In genomic region chr20:33993800-33994623, GRCh38 we compare ENCODE assay signal across 8 cellular contexts. TPM values are rescaled to one million over a fixed set of nuclear protein-coding genes. Genes with fewer than 3 reads are reported as not detected.
DNase-seq lines count a peak whose midpoint lies in the region; ATAC-seq and TF ChIP-seq lines count a peak whose summit lies in the region.

Gene RALY (plus strand): TSS chr20:33993911. CDS start chr20:34072075, 78,164 bp downstream.

- peaks cover 26% of the 10 kb centered on the region for H3K4me1 ChIP-seq in adipocyte (ENCODE audit: control insufficient read depth, insufficient read depth, low read length)
- H3K4me1 ChIP-seq in heart right ventricle, result peaks cover 14 to 61% (median 52%) of the 10 kb centered on the region in 9 donors
- H3K4me1 ChIP-seq in prostate gland (replicated peaks), result peaks cover 15% of the 10 kb centered on the region

- peak; percentile 85 for DNase-seq in GM10266 (ENCODE audit: extremely low spot score)
- DNase-seq in NCI-H1048 (lab: John Stamatoyannopoulos, UW), result peak; percentile 59
- peak; percentile 70 for DNase-seq in T follicular helper cell (ENCODE audit: low read depth)
- peak; percentile 94 for DNase-seq in adipocyte (ENCODE audit: low read depth)
- DNase-seq in heart right ventricle, result peak; percentile 86 to 88
- peak; percentile 80 for DNase-seq in prostate gland (ENCODE audit: low spot score)
- peak; percentile 85 for DNase-seq in ureter (ENCODE audit: low spot score)

- no peak for TF ChIP-seq CTCF in GM10266 (IDR thresholded peaks at IDR 0.05; ENCODE audit: control insufficient read depth, insufficient read depth, low read depth, missing control alignments)
- TF ChIP-seq CTCF in heart right ventricle (IDR thresholded peaks at IDR 0.05), result no peak
- TF ChIP-seq CTCF in prostate gland (IDR thresholded peaks at IDR 0.05), result peak in 1 of 4 experiments; percentile 5

- TF ChIP-seq POLR2A in prostate gland (IDR thresholded peaks at IDR 0.05), result peak; percentile 88

- H3K4me3 ChIP-seq in adipocyte (ENCODE audit: low read length), result peak within 1 kb of the TSS; percentile 96
- peak within 1 kb of the TSS; percentile 77 to 98 (median 86) for H3K4me3 ChIP-seq in heart right ventricle
- peak within 1 kb of the TSS; percentile 89 to 94 for H3K4me3 ChIP-seq in prostate gland

- intact Hi-C loops in heart right ventricle (cut with DNase I), result loop anchor here in 8 of 10 donors (1.0 to 10.0 kb wide), 12 partner anchors 47 to 259 kb away; partner anchors contain the start of genes CHMP4B (in 2 of the 8), EIF2S2 (in 1 of the 8) and ZNF341 (in 1 of the 8)
- intact Hi-C loops in prostate gland (cut with DNase I), result loop anchor here (2.0 kb wide), 1 partner anchor 183 kb away; the partner anchor contains the start of gene CHMP4B

- H3K27me3 ChIP-seq in adipocyte (replicated peaks; ENCODE audit: control insufficient read depth, insufficient read depth, low read length) (no peaks in the 10 kb centered on the region), heart right ventricle (no peaks in the 10 kb centered on the region), prostate gland (replicated peaks; ENCODE audit: insufficient read depth) (no peaks in the 10 kb centered on the region)

- H3K36me3 ChIP-seq in adipocyte (ENCODE audit: control insufficient read depth, insufficient read depth, low read length, severe bottlenecking), result no peaks in the 10 kb centered on the region
- no peaks in the 10 kb centered on the region for H3K36me3 ChIP-seq in heart right ventricle
- no peaks in the 10 kb centered on the region for H3K36me3 ChIP-seq in prostate gland

- H3K27ac ChIP-seq in heart right ventricle, result peak within 1 kb of the TSS; percentile 95 to 99 (median 98)
- H3K27ac ChIP-seq in prostate gland, result peak within 1 kb of the TSS; percentile 94 to 97

- H3K9me3 ChIP-seq in adipocyte (ENCODE audit: control insufficient read depth, low read length) (no peaks in the 10 kb centered on the region), heart right ventricle (no peaks in the 10 kb centered on the region), prostate gland (no peaks in the 10 kb centered on the region)

- H3K9ac ChIP-seq in adipocyte (ENCODE audit: low read length), result peak within 1 kb of the TSS; percentile 97

- ATAC-seq in HG02571 (IDR thresholded peaks at IDR 0.05; ENCODE audit: unreplicated experiment) (peak; percentile 49), heart right ventricle (peak; percentile 47 to 80 (median 58))

- WGBS in heart right ventricle, 2 donors, result 1% methylated on average over 72 to 100 of the region's 100 CpGs
- under 1% methylated on average over 88 of the region's 100 CpGs for WGBS in prostate gland

RNA-seq across cellular contexts. Expression of gene RALY, which starts in this region (rescaled TPM):
- total RNA-seq in heart right ventricle (100 to 1,000 TPM in 9 of 10 donors, 10 to 100 TPM in 1; 84.3 to 125 (median 104) TPM), prostate gland (100 to 1,000 TPM; 120 to 187 TPM), ureter (111 TPM)
- 100 to 1,000 TPM; 110 to 234 TPM for polyA plus RNA-seq in heart right ventricle

Comparison
In these comparisons a context has a peak if more than half of its experiments do, and no peak if none do; other contexts are left out.
1. Peak in every context shown above with its lines: DNase-seq, ATAC-seq, H3K4me3 ChIP-seq and H3K27ac ChIP-seq.